ENCODE assay signal across 1 cellular context in genomic region chr19:56170261-56170660, GRCh38.
TF ChIP-seq lines count a peak whose summit lies in the region.

No MANE protein-coding gene starts in this region.

TF ChIP-seq in K562, 482 proteins besides CTCF, POLR2A, EP300 and RAD21 (continued from another document):
- TF ChIP-seq JUN (IDR thresholded peaks at IDR 0.05; ENCODE audit: borderline replicate concordance, low read depth, low read length) (peak; percentile 68; the same call in 1 of the 2 replicates), JUN (CRISPR knock-in tag; IDR thresholded peaks at IDR 0.05; ENCODE audit: borderline replicate concordance) (no peak), E2F6 (IDR thresholded peaks at IDR 0.05; ENCODE audit: borderline replicate concordance in 1 of 2, extremely low read depth in 1 of 2, insufficient read depth in 1 of 2, insufficient read length in 1 of 2, low read depth in 1 of 2, low read length in 1 of 2, poor library complexity in 1 of 2, severe bottlenecking in 1 of 2) (peak; percentile 37 to 63), TCF7L2 (IDR thresholded peaks at IDR 0.05; ENCODE audit: low read depth, low read length) (no peak), MCM7 (IDR thresholded peaks at IDR 0.05) (no peak), ZNF316 (IDR thresholded peaks at IDR 0.05) (peak; percentile 94), NR2C1 (IDR thresholded peaks at IDR 0.05) (no peak), NR2C1 (tag; IDR thresholded peaks at IDR 0.05) (no peak), TRIM24 (IDR thresholded peaks at IDR 0.05) (peak in 1 of 2 experiments; percentile 15; a peak in 1 of 4 replicates), C11orf30 (IDR thresholded peaks at IDR 0.05; ENCODE audit: low read depth) (peak; percentile 90), MAFK (IDR thresholded peaks at IDR 0.05; ENCODE audit: low read length) (peak; percentile 75), MAFG (tag; conservative IDR thresholded peaks at IDR 0.05) (peak; percentile 85), ELF1 (tag; IDR thresholded peaks at IDR 0.05) (no peak), L3MBTL2 (IDR thresholded peaks at IDR 0.05) (peak; percentile 61; the same call in 1 of the 2 replicates), MAFF (IDR thresholded peaks at IDR 0.05; ENCODE audit: low read length) (peak; percentile 37; the same call in 1 of the 2 replicates), HMG20A (CRISPR knock-in tag; conservative IDR thresholded peaks at IDR 0.05) (no peak)
- TF ChIP-seq, protein P1, sequence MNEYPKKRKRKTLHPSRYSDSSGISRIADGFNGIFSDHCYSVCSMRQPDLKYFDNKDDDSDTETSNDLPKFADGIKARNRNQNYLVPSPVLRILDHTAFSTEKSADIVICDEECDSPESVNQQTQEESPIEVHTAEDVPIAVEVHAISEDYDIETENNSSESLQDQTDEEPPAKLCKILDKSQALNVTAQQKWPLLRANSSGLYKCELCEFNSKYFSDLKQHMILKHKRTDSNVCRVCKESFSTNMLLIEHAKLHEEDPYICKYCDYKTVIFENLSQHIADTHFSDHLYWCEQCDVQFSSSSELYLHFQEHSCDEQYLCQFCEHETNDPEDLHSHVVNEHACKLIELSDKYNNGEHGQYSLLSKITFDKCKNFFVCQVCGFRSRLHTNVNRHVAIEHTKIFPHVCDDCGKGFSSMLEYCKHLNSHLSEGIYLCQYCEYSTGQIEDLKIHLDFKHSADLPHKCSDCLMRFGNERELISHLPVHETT (CRISPR knock-in tag; conservative IDR thresholded peaks at IDR 0.05 in 1 of 2, IDR thresholded peaks at IDR 0.05 in 1 of 2): no peak
TF ChIP-seq in K562: peak in this region for 27.
